ENCODE assay signal across 25 cellular contexts in the genomic region with DNA sequence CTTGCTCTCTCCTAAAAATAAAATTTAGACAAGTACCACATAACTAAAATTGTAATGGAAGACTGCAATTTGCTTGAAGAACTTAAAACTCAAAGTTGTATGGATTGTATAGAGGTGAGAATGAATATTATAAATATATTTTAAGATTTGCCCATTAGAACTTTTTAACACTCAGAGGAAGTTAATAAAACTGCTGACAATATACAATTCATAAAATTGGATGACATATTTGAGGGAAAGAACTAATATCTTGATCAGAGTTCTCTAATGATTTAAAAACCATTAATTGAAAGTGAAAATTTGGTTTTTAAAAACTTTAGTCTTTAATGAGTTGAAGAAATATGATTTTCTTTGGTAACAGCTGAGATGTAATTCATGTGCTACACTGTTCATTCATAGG.
"Had no signal": no experiment of that assay in that cellular context is flagged by ENCODE, and none has a peak within 500 bp of the region (broad histone marks: within the 10 kb centered on the region; RNA-seq: fewer than 3 reads in every experiment).

No MANE protein-coding gene starts in this region.

- H3K4me1 ChIP-seq: colonic mucosa, esophagus squamous epithelium, gastrocnemius medialis, heart right ventricle, left lung, lower lobe of right lung had no signal

- DNase-seq: colonic mucosa; cortex of kidney; effector CD8-positive, alpha-beta T cell; effector memory CD8-positive, alpha-beta T cell; endodermal cell; erythroblast; esophagus squamous epithelium; foreskin fibroblast; foreskin melanocyte; gastrocnemius medialis; glutamatergic neuron; head of caudate nucleus; heart right ventricle; hippocampal formation; left cardiac atrium; left lung; left ventricle myocardium superior; lower lobe of right lung; mesenchymal stem cell; mucosa of descending colon; naive B cell had no signal

- H3K9me3 ChIP-seq: colonic mucosa, esophagus squamous epithelium, gastrocnemius medialis, heart right ventricle, left lung, lower lobe of right lung, mucosa of descending colon had no signal

- H3K27me3 ChIP-seq: colonic mucosa, esophagus squamous epithelium, gastrocnemius medialis, heart right ventricle, left lung had no signal

- H3K27ac ChIP-seq: colonic mucosa, epithelial cell of prostate, esophagus squamous epithelium, gastrocnemius medialis, heart right ventricle, left lung, lower lobe of right lung had no signal

- ATAC-seq: effector memory CD8-positive, alpha-beta T cell; esophagus mucosa; gastrocnemius medialis; heart right ventricle; left cardiac atrium; left lung; left ventricle myocardium superior; lower lobe of right lung; mucosa of descending colon had no signal

- H3K4me3 ChIP-seq: colonic mucosa, esophagus squamous epithelium, gastrocnemius medialis, heart right ventricle, left lung, lower lobe of right lung, mucosa of descending colon had no signal

- FAIRE-seq: endometrium, keratinocyte had no signal
